In the genomic region with DNA sequence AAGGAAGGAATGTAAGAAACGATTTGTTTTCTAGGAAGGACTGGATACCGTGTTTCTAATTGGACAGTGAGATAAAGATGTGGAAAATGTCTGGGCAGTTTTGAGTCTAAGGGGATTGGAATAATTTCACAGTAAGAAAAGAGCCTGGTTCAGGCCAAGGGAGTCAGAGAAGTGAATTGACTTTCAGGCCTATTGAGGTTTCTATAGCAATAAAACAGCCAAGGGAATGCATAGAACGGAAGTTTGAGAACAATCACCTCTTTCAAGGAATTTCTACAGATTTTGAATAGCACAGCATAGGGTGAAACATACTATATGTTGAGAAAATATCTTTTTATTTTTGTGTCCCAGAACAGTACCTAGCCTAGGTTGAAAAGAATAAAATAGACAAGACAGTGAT, we compare ENCODE assay signal across 5 cellular contexts.
"Had no signal": no experiment of that assay in that cellular context is flagged by ENCODE, and none has a peak within 500 bp of the region (broad histone marks: within the 10 kb centered on the region; RNA-seq: fewer than 3 reads in every experiment).

No MANE protein-coding gene starts in this region.

- DNase-seq: GM23248, GOT3, H9, HCEC 1CT, IMR-90 had no signal

- H2AFZ ChIP-seq: GM23248 had no signal

- H3K9ac ChIP-seq: GM23248 had no signal

- H3K4me3 Mint-ChIP-seq: H9 had no signal

- H3K4me3 ChIP-seq: GM23248 had no signal

- H3K27ac Mint-ChIP-seq: H9 had no signal

- H3K9me3 Mint-ChIP-seq: H9 had no signal

- H3K27ac ChIP-seq: GM23248 had no signal
